Comparison of ENCODE assay signal across 11 cellular contexts in genomic region chr12:1544991-1545700, GRCh38. TPM values are rescaled to one million over a fixed set of nuclear protein-coding genes. Genes with fewer than 3 reads are reported as not detected.
DNase-seq lines count a peak whose midpoint lies in the region; ATAC-seq and TF ChIP-seq lines count a peak whose summit lies in the region.
"Had no signal": no experiment of that assay in that cellular context is flagged by ENCODE, and none has a peak within 500 bp of the region (broad histone marks: within the 10 kb centered on the region; RNA-seq: fewer than 3 reads in every experiment).

No MANE protein-coding gene starts in this region.

- no peak for TF ChIP-seq POLR2A in gastroesophageal sphincter (IDR thresholded peaks at IDR 0.05)

- no peak overlapping the region for H3K27ac ChIP-seq in gastroesophageal sphincter
- H3K27ac ChIP-seq: ascending aorta had no signal

- in situ Hi-C loops in SK-MEL-5 (cut with HindIII; ENCODE audit: low pct_unique_long_range_greater_than_20kb, low sequenced_read_pairs), result no loop called here

- no peaks in the 10 kb centered on the region for H3K9me3 ChIP-seq in gastroesophageal sphincter
- H3K9me3 ChIP-seq: ascending aorta had no signal

- DNase-seq in AG09319 (ENCODE audit: extremely low read depth, low read depth) (no peak), HFF-Myc (ENCODE audit: extremely low read depth, low read depth) (no peak), SK-MEL-5 (ENCODE audit: low read depth, low spot score) (peak; percentile 49), NCI-H510A (lab: John Stamatoyannopoulos, UW) (no peak)
- DNase-seq: kidney, NCI-H1048 had no signal

- ATAC-seq in gastroesophageal sphincter, result peak; percentile 50
- ATAC-seq in HG02763 (IDR thresholded peaks at IDR 0.05; ENCODE audit: unreplicated experiment), result no peak
- no peak for ATAC-seq in GM21390 (IDR thresholded peaks at IDR 0.05; ENCODE audit: unreplicated experiment)
- ATAC-seq in HG03442 (IDR thresholded peaks at IDR 0.05; ENCODE audit: unreplicated experiment), result no peak

- TF ChIP-seq EP300 in gastroesophageal sphincter (IDR thresholded peaks at IDR 0.05), result no peak

- H3K4me3 ChIP-seq in HFF-Myc (replicated peaks; ENCODE audit: low read depth, low read length) (no peak overlapping the region), gastroesophageal sphincter (no peak overlapping the region)
- H3K4me3 ChIP-seq: ascending aorta had no signal

- 50 to 53% methylated on average over 6 to 7 of the region's 7 CpGs for WGBS in gastroesophageal sphincter (ENCODE audit: low coverage in 1 of 2), 2 donors

- no peaks in the 10 kb centered on the region for H3K36me3 ChIP-seq in gastroesophageal sphincter
- H3K36me3 ChIP-seq: ascending aorta had no signal

- TF ChIP-seq CTCF in AG09319 (IDR thresholded peaks at IDR 0.05; ENCODE audit: low read depth, low read length) (peak; percentile 29), HFF-Myc (IDR thresholded peaks at IDR 0.05; ENCODE audit: low read depth, low read length, missing control alignments) (peak; percentile 30), gastroesophageal sphincter (IDR thresholded peaks at IDR 0.05) (peak in 2 of 4 experiments; percentile 26 to 41)

- no peaks in the 10 kb centered on the region for H3K4me1 ChIP-seq in gastroesophageal sphincter
- H3K4me1 ChIP-seq: ascending aorta had no signal

- H3K27me3 ChIP-seq in gastroesophageal sphincter, result no peaks in the 10 kb centered on the region
- H3K27me3 ChIP-seq: ascending aorta had no signal

RNA-seq across cellular contexts. Expression of gene FBXL14, which starts 49.2 kb away (rescaled TPM):
- 15.3 and 16.0 TPM in 2 replicates for total RNA-seq in SK-MEL-5 (2014; rRNA removed; shearing (Covaris generic))
- polyA plus RNA-seq in SK-MEL-5 (2015; cell fraction: cytosol; rRNA removed), result 13.0 and 20.1 TPM in 2 replicates
- 6.7 and 9.2 TPM in 2 replicates for polyA plus RNA-seq in SK-MEL-5 (2015; cell fraction: nucleus; rRNA removed)
- 10 to 100 TPM; 10.9 to 16.4 (median 13.1) TPM for total RNA-seq in gastroesophageal sphincter
